Comparison of ENCODE assay signal across 8 cellular contexts in genomic region chr7:22855049-22855392, GRCh38. TPM values are rescaled to one million over a fixed set of nuclear protein-coding genes. Genes with fewer than 3 reads are reported as not detected.
DNase-seq lines count a peak whose midpoint lies in the region; ATAC-seq, FAIRE-seq and TF ChIP-seq lines count a peak whose summit lies in the region.

No MANE protein-coding gene starts in this region.

- H2AFZ ChIP-seq in Karpas-422 (ENCODE audit: low read length) (no peak overlapping the region; the same call in 1 of the 2 replicates), H1 (ENCODE audit: low read length) (no peak overlapping the region)

- no peak for TF ChIP-seq RAD21 in H1 (IDR thresholded peaks at IDR 0.05 in 1 of 2, conservative IDR thresholded peaks at IDR 0.05 in 1 of 2; ENCODE audit: low read depth in 2 of 2, low read length in 2 of 2)

- H2BK120ac ChIP-seq in H1 (replicated peaks; ENCODE audit: low read depth, low read length) = no peak overlapping the region

- TF ChIP-seq CTCF in H1 (IDR thresholded peaks at IDR 0.05; ENCODE audit: control extremely low read depth in 1 of 3, insufficient read depth in 1 of 3, low read depth in 1 of 3, low read length in 3 of 3) (no peak), psoas muscle (IDR thresholded peaks at IDR 0.05) (no peak)

- peak overlapping the region; percentile 82 for H3K4me2 ChIP-seq in Karpas-422 (ENCODE audit: low read depth, low read length, poor library complexity, severe bottlenecking)
- H3K4me2 ChIP-seq in H1 (ENCODE audit: insufficient read depth in 1 of 2, low read depth in 2 of 2, low read length in 2 of 2) = peak overlapping the region; percentile 92 to 93

- peaks cover 7% of the 10 kb centered on the region; the same call in 1 of the 2 replicates for H3K23me2 ChIP-seq in H1 (ENCODE audit: low read depth, low read length)

- no peak overlapping the region for H4K91ac ChIP-seq in H1 (replicated peaks; ENCODE audit: insufficient read length, low read length)

- FAIRE-seq in H1 (lab: Jason Lieb, UNC) = no peak

- no peak overlapping the region for H2BK15ac ChIP-seq in H1 (ENCODE audit: low read length)

- H2AK5ac ChIP-seq in H1 (ENCODE audit: low read depth, low read length) = 0 out of 2 replicates have a peak overlapping the region, but pooled peaks have one; percentile 4

- 0 out of 2 replicates have a peak, but pooled peaks cover 2% of the 10 kb centered on the region for H3K79me1 ChIP-seq in H1 (ENCODE audit: low read depth, low read length)

- no peak overlapping the region for H3K4ac ChIP-seq in H1 (replicated peaks; ENCODE audit: insufficient read length, low read depth, low read length)

- H3K36me3 ChIP-seq in Karpas-422 (ENCODE audit: insufficient read depth, low read length) (peaks cover 34% of the 10 kb centered on the region), H1 (ENCODE audit: control insufficient read depth in 2 of 4, insufficient read depth in 4 of 4, low read length in 3 of 4) (peaks cover 2 to 43% (median 16%) of the 10 kb centered on the region in 4 experiments; a peak in 7 of 8 replicates), psoas muscle (ENCODE audit: insufficient read depth in 1 of 2, low read depth in 1 of 2) (peaks cover 0 to 27% of the 10 kb centered on the region in 2 donors)

- H3K27ac ChIP-seq in Karpas-422 (ENCODE audit: low read length) (peak overlapping the region; percentile 72), H1 (ENCODE audit: low read depth, low read length) (peak overlapping the region; percentile 88; the same call in 1 of the 2 replicates), psoas muscle (peak overlapping the region; percentile 97)

- H3K9ac ChIP-seq in Karpas-422 (ENCODE audit: low read length) = peak overlapping the region; percentile 86
- H3K9ac ChIP-seq in H1 (replicated peaks in 1 of 4; ENCODE audit: extremely low read depth in 1 of 4, low read depth in 3 of 4, low read length in 3 of 4) = peak overlapping the region; percentile 80 to 94 (median 86)

- H3K27me3 ChIP-seq in Karpas-422 (ENCODE audit: low read length) (no peaks in the 10 kb centered on the region), H1 (replicated peaks in 1 of 4; ENCODE audit: control insufficient read depth in 3 of 4, extremely low read depth in 1 of 4, insufficient read depth in 3 of 4, low read length in 3 of 4) (no peaks in the 10 kb centered on the region; a peak in 1 of 7 replicates), psoas muscle (ENCODE audit: insufficient read depth in 3 of 3, low read length in 2 of 3) (no peaks in the 10 kb centered on the region)

- POLR2A ChIA-PET in H1 (lab: Charles Lee; ENCODE audit: partially characterized antibody) = interaction anchor here (0.6 to 4.6 kb wide), 20 partner anchors 10 to 261 kb away, joined by 3 to 37 read pairs (median 6); partner anchors contain the start of genes HYCC1 and TOMM7

- intact Hi-C loops in psoas muscle (cut with DNase I) = loop anchor here (5.0 to 10.0 kb wide), 3 partner anchors 33 to 293 kb away; partner anchors contain the start of genes TOMM7 (in 2 of the 2) and HYCC1 (in 1 of the 2)

- H2BK12ac ChIP-seq in H1 (ENCODE audit: low read depth, low read length) = no peak overlapping the region

- peaks cover 21% of the 10 kb centered on the region for H3K79me2 ChIP-seq in Karpas-422 (ENCODE audit: low read length)
- H3K79me2 ChIP-seq in H1 (ENCODE audit: control insufficient read depth in 1 of 2, insufficient read depth in 2 of 2, low read length in 2 of 2) = peaks cover 0 to 9% of the 10 kb centered on the region in 2 experiments; a peak in 2 of 4 replicates

- H4K8ac ChIP-seq in H1 (ENCODE audit: extremely low read depth, insufficient read depth, low read length) = peak overlapping the region; percentile 91; the same call in 1 of the 2 replicates

- no peaks in the 10 kb centered on the region for H3K9me3 ChIP-seq in Karpas-422 (ENCODE audit: low read length)
- H3K9me3 ChIP-seq in H1 (ENCODE audit: insufficient read depth in 2 of 2, low read depth in 1 of 2, low read length in 1 of 2) = no peaks in the 10 kb centered on the region
- no peaks in the 10 kb centered on the region for H3K9me3 ChIP-seq in psoas muscle

- ATAC-seq in GM18867 (IDR thresholded peaks at IDR 0.05; ENCODE audit: unreplicated experiment) (peak; percentile 11), psoas muscle (no peak), HG02885 (IDR thresholded peaks at IDR 0.05; ENCODE audit: poor library complexity, unreplicated experiment) (no peak)

- no peaks in the 10 kb centered on the region for H4K20me1 ChIP-seq in Karpas-422 (ENCODE audit: insufficient read depth, low read depth, low read length)
- no peaks in the 10 kb centered on the region for H4K20me1 ChIP-seq in H1 (replicated peaks in 1 of 2; ENCODE audit: control insufficient read depth in 1 of 2, insufficient read depth in 2 of 2, low read length in 2 of 2)

- peak overlapping the region; percentile 73 for H3K4me3 ChIP-seq in Karpas-422 (ENCODE audit: low read length)
- H3K4me3 ChIP-seq in H1 (ENCODE audit: extremely low read depth in 1 of 4, insufficient read depth in 2 of 4, low read depth in 3 of 4, low read length in 4 of 4) = peak overlapping the region; percentile 58 to 81 (median 74)
- H3K4me3 ChIP-seq in psoas muscle = peak overlapping the region; percentile 78

- H3K23ac ChIP-seq in H1 (ENCODE audit: insufficient read length) = no peak overlapping the region

- DNase-seq in Karpas-422 (no peak), H1 (ENCODE audit: low read depth in 1 of 2, low spot score in 2 of 2) (no peak), psoas muscle (no peak), NCI-H524 treated with DMSO at 0.1 percent for 48 hours (lab: John Stamatoyannopoulos, UW) (no peak), DMS 273 treated with DMSO at 0.1 percent for 48 hours (lab: John Stamatoyannopoulos, UW) (no peak), NCI-H187 treated with DMSO at 0.1 percent for 48 hours (lab: John Stamatoyannopoulos, UW) (no peak)

- peak overlapping the region; percentile 88 for H4K5ac ChIP-seq in H1 (ENCODE audit: insufficient read length, low read depth, low read length)

- H3K4me1 ChIP-seq in Karpas-422 (ENCODE audit: low read length) (peaks cover 31% of the 10 kb centered on the region), H1 (replicated peaks in 1 of 4; ENCODE audit: control insufficient read depth in 3 of 4, insufficient read depth in 4 of 4, low read length in 3 of 4) (peaks cover 0 to 18% (median 14%) of the 10 kb centered on the region in 4 experiments), psoas muscle (peaks cover 36% of the 10 kb centered on the region)

- peak overlapping the region; percentile 47 for H2BK5ac ChIP-seq in H1 (ENCODE audit: low read depth, low read length)

- peak overlapping the region; percentile 2 for H3K56ac ChIP-seq in H1 (replicated peaks; ENCODE audit: insufficient read length, low read depth, low read length)

- no peak overlapping the region for H2BK20ac ChIP-seq in H1 (ENCODE audit: low read length)

- no peak for TF ChIP-seq EP300 in H1 (IDR thresholded peaks at IDR 0.05; ENCODE audit: borderline replicate concordance in 1 of 2, low read depth in 2 of 2, low read length in 2 of 2)

- H3K14ac ChIP-seq in H1 (ENCODE audit: insufficient read length) = no peak overlapping the region

- 30% methylated on average over 9 of the region's 9 CpGs; no CpG with 5 or more reads in 1 of the 2 experiments for WGBS in H1 (ENCODE audit: extremely low coverage in 1 of 2, insufficient coverage in 1 of 2, insufficient read length in 1 of 2, insufficient replicate concordance in 2 of 2, low coverage in 1 of 2, low lambda C conversion rate in 2 of 2, missing lambda C conversion rate in 1 of 2), 2 experiments
- WGBS in psoas muscle, 3 donors = 23 to 28% (median 27%) methylated on average over 9 of the region's 9 CpGs

- CTCF ChIA-PET in H1 (lab: Charles Lee; ENCODE audit: partially characterized antibody) = interaction anchor here (1.0 to 2.5 kb wide), 6 partner anchors 24 to 300 kb away, joined by 3 to 8 read pairs (median 4); no protein-coding TSS in a partner anchor

- no peaks in the 10 kb centered on the region for H3K9me2 ChIP-seq in Karpas-422 (replicated peaks; ENCODE audit: insufficient read depth, low read length)

- TF ChIP-seq POLR2A in H1 (IDR thresholded peaks at IDR 0.05; ENCODE audit: control extremely low read depth in 1 of 2, low read depth in 2 of 2, low read length in 2 of 2) = no peak; a peak in 1 of 3 replicates

- H3K18ac ChIP-seq in H1 (ENCODE audit: extremely low read depth, low read length) = peak overlapping the region; percentile 95

TF ChIP-seq in H1, 55 proteins besides CTCF, POLR2A, EP300 and RAD21:
- no peak for TF ChIP-seq SP4 (IDR thresholded peaks at IDR 0.05; ENCODE audit: low read length)
- no peak for TF ChIP-seq YY1 (IDR thresholded peaks at IDR 0.05; ENCODE audit: low read depth, low read length)
- TF ChIP-seq RFX5 (IDR thresholded peaks at IDR 0.05; ENCODE audit: borderline replicate concordance, low read depth, low read length) = no peak
- TF ChIP-seq KDM4A (IDR thresholded peaks at IDR 0.05; ENCODE audit: low read depth, low read length, severe bottlenecking) = no peak
- no peak for TF ChIP-seq MAX (IDR thresholded peaks at IDR 0.05)
- TF ChIP-seq POLR2AphosphoS5 (IDR thresholded peaks at IDR 0.05; ENCODE audit: low read depth, low read length) = no peak
- no peak for TF ChIP-seq TAF7 (optimal IDR thresholded peaks at IDR 0.05; ENCODE audit: borderline replicate concordance, low read depth, low read length)
- TF ChIP-seq CBX5 (IDR thresholded peaks at IDR 0.05; ENCODE audit: low read depth, low read length) = no peak
- no peak for TF ChIP-seq CBX8 (IDR thresholded peaks at IDR 0.05; ENCODE audit: borderline replicate concordance, low read depth, low read length)
- TF ChIP-seq NANOG (IDR thresholded peaks at IDR 0.05; ENCODE audit: insufficient read depth, low read depth, low read length, poor library complexity, severe bottlenecking) = no peak

RNA-seq across cellular contexts. Expression of gene TOMM7, which starts 32.4 kb away (rescaled TPM):
- 169 and 170 TPM in 2 replicates for total RNA-seq in Karpas-422 (2014; rRNA removed; shearing (Covaris generic); ENCODE audit: low replicate concordance)
- total RNA-seq in H1 (2021; fragmentation: NEBNext Ultra II Directional; extraction: Animal tissue kit (Norgen Biotek cat#: 25700)) = 389 and 406 TPM in 2 replicates
- 277 and 508 TPM in 2 replicates for polyA plus RNA-seq in H1 (2011; rRNA removed)
- 339 TPM for polyA plus RNA-seq in H1 (2011; cell fraction: cytosol; rRNA removed)
- 107 TPM for polyA plus RNA-seq in H1 (2011; cell fraction: nucleus; rRNA removed)
- 385 to 924 TPM (median 902 TPM) in 4 replicates for polyA plus RNA-seq in H1 (2012, experiment 1 of 2)
- polyA plus RNA-seq in H1 (2012, experiment 2 of 2) = 199 TPM
- 691 TPM for polyA plus RNA-seq in H1 (2013, experiment 1 of 2)
- 740 TPM for polyA plus RNA-seq in H1 (2013, experiment 2 of 2)
- polyA minus RNA-seq in H1 (2011; rRNA and poly(A)+ RNA removed) = 61.9 and 62.2 TPM in 2 replicates
- 93.4 TPM for polyA minus RNA-seq in H1 (2011; cell fraction: cytosol; rRNA and poly(A)+ RNA removed)
- 146 TPM for polyA minus RNA-seq in H1 (2011; cell fraction: nucleus; rRNA and poly(A)+ RNA removed)
- 100 to 1,000 TPM; 465 to 704 (median 639) TPM for total RNA-seq in psoas muscle
- polyA plus RNA-seq in psoas muscle = 100 to 1,000 TPM; 401 to 791 (median 735) TPM
